12 cellular contexts compared by ENCODE assay signal in the genomic region with DNA sequence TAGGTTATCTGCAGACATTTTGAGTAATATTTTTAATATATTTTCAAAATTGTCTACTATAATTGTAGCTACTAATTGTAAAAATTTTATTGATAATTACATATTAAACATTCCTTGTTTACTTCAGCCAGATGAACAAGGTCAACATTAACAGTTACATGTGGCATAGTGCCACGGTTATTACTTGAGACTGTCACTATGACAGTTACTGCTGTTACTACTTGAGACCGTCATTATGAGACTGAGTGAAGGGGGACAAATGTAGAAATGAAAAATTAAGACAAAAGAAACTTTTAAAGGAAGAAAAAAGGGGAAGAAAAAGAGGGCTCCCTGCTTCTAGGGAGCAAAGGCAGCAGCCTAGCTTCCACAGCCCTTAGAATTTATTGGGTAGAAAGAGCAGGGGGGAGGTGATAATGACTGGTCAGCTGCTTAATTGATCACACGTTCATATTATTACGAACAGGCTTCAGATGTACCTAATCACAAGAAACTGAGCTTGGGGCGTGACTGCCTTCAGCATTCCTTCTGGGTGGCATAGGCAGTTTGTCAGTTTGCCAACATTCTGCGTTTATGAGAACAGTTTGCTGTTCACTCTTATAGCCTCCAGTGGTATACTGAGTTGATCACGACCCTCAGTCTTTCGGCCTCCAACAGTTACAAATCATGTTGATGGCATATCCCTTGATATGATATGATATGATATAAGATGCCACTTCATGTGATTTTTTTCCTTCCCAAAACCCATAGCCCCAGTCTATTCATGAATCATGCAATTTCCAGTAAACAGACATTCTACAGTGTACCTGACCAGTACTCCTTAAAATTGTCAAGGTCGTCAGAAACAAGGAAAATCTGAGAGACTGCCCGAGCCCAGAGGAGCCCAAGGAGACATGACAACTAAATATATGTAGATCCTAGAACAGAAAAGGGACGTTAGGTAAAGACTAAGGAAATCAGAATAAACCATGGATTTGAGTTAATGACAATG. TPM values are rescaled to one million over a fixed set of nuclear protein-coding genes. Genes with fewer than 3 reads are reported as not detected.
DNase-seq lines count a peak whose midpoint lies in the region; ATAC-seq and TF ChIP-seq lines count a peak whose summit lies in the region.
"Had no signal": no experiment of that assay in that cellular context is flagged by ENCODE, and none has a peak within 500 bp of the region (broad histone marks: within the 10 kb centered on the region; RNA-seq: fewer than 3 reads in every experiment).

No MANE protein-coding gene starts in this region.

- peaks cover 2% of the 10 kb centered on the region for H3K36me3 Mint-ChIP-seq in T-helper 17 cell (ENCODE audit: low read depth)

- in situ Hi-C loops in IMR-90 (cut with MboI; ENCODE audit: low sequenced_read_pairs) (no loop called here), brain microvascular endothelial cell (cut with HindIII; ENCODE audit: low pct_ligation_motif_present, low sequenced_read_pairs) (no loop called here), GM13976 (cut with MboI; ENCODE audit: low sequenced_read_pairs, unreplicated experiment) (no loop called here)

- H3K27me3 ChIP-seq in IMR-90 (ENCODE audit: control insufficient read depth, insufficient read depth, low read length) (no peaks in the 10 kb centered on the region), brain microvascular endothelial cell (replicated peaks) (no peaks in the 10 kb centered on the region)
- H3K27me3 ChIP-seq: colonic mucosa had no signal

- H3K27ac ChIP-seq in 22Rv1 (peak overlapping the region; percentile 34), IMR-90 (ENCODE audit: insufficient read depth, low read length) (no peak overlapping the region), brain microvascular endothelial cell (peak overlapping the region; percentile 31)
- H3K27ac ChIP-seq: C4-2B, colonic mucosa had no signal

- H3K36me3 ChIP-seq in IMR-90 (ENCODE audit: control insufficient read depth, insufficient read depth, low read length) (peaks cover 3% of the 10 kb centered on the region), brain microvascular endothelial cell (replicated peaks) (no peaks in the 10 kb centered on the region)
- H3K36me3 ChIP-seq: colonic mucosa had no signal

- H4K5ac ChIP-seq in IMR-90 (ENCODE audit: low read depth, low read length), result no peak overlapping the region

- H3K14ac ChIP-seq in IMR-90 (replicated peaks; ENCODE audit: low read depth, low read length), result no peak overlapping the region

- TF ChIP-seq POLR2A in IMR-90 (IDR thresholded peaks at IDR 0.05; ENCODE audit: low read depth, low read length), result no peak

- H3K9ac ChIP-seq in IMR-90 (ENCODE audit: low read depth, low read length), result no peak overlapping the region

- WGBS in IMR-90 (ENCODE audit: extremely low coverage in 2 of 2, insufficient read length in 1 of 2), 2 experiments, result 50% methylated on average over 1 of the region's 11 CpGs; no CpG with 5 or more reads in 1 of the 2 experiments

- no peak overlapping the region for H3K27ac Mint-ChIP-seq in T-helper 17 cell

- H2BK5ac ChIP-seq in IMR-90 (ENCODE audit: low read depth, low read length, poor library complexity, severe bottlenecking), result no peak overlapping the region

- peaks cover 95% of the 10 kb centered on the region for H4K20me1 ChIP-seq in IMR-90 (ENCODE audit: insufficient read depth, low read length)

- peaks cover 11% of the 10 kb centered on the region for H3K9me1 ChIP-seq in IMR-90 (ENCODE audit: insufficient read depth, low read length)

- DNase-seq in IMR-90 (peak; percentile 54), brain microvascular endothelial cell (peak; percentile 47), left colon (peak in 1 of 2 donors; percentile 22), GM13976 (ENCODE audit: low spot score) (no peak), middle frontal gyrus (ENCODE audit: extremely low spot score, low spot score) (no peak), T-helper 17 cell (no peak)
- DNase-seq: colonic mucosa; NK-92 treated with Interleukin-12 subunit alpha and Interleukin-12 subunit beta, amount 100 ng/mL, for 24 hours; stimulated activated CD4-positive, alpha-beta T cell treated with anti-CD3 and anti-CD28 coated beads, Interleukin-4, amount 100 ng/mL, for 24 hours had no signal

- no peak overlapping the region for H2AK9ac ChIP-seq in IMR-90 (replicated peaks; ENCODE audit: low read depth, low read length, poor library complexity)

- H3K4me2 ChIP-seq in IMR-90 (ENCODE audit: low read depth, low read length), result peak overlapping the region; percentile 38

- dilution Hi-C loops in IMR-90 (cut with HindIII; ENCODE audit: low sequenced_read_pairs, unreplicated experiment), result no loop called here

- H4K91ac ChIP-seq in IMR-90 (ENCODE audit: insufficient read depth, low read depth, low read length), result no peak overlapping the region

- no peak overlapping the region for H3K4me3 ChIP-seq in IMR-90 (ENCODE audit: insufficient read depth, low read depth, low read length)
- no peak overlapping the region for H3K4me3 ChIP-seq in brain microvascular endothelial cell (ENCODE audit: low read depth, low read length)
- H3K4me3 ChIP-seq: colonic mucosa had no signal

- H3K18ac ChIP-seq in IMR-90 (ENCODE audit: low read depth, low read length), result no peak overlapping the region

- peaks cover 45% of the 10 kb centered on the region for H3K4me1 Mint-ChIP-seq in T-helper 17 cell

- peaks cover 10% of the 10 kb centered on the region for H3K4me1 ChIP-seq in IMR-90 (ENCODE audit: control insufficient read depth, insufficient read depth, low read length)
- H3K4me1 ChIP-seq: colonic mucosa had no signal

- H2AFZ ChIP-seq in IMR-90 (replicated peaks; ENCODE audit: low read length, poor library complexity), result no peak overlapping the region

- no peak for TF ChIP-seq RAD21 in IMR-90 (IDR thresholded peaks at IDR 0.05; ENCODE audit: low read length)

- TF ChIP-seq CTCF in 22Rv1 (IDR thresholded peaks at IDR 0.05) (no peak), IMR-90 (conservative IDR thresholded peaks at IDR 0.05; ENCODE audit: low read depth, low read length) (no peak), brain microvascular endothelial cell (IDR thresholded peaks at IDR 0.05; ENCODE audit: low read depth, low read length, missing control alignments) (no peak), GM13976 (IDR thresholded peaks at IDR 0.05; ENCODE audit: borderline replicate concordance, control extremely low read depth, extremely low read depth, insufficient read depth, missing control alignments) (no peak)

- no peak overlapping the region for H2BK120ac ChIP-seq in IMR-90 (ENCODE audit: low read depth, low read length)

- H3K79me1 ChIP-seq in IMR-90 (ENCODE audit: low read depth in 1 of 2, low read length in 2 of 2), result peaks cover 6 to 61% of the 10 kb centered on the region in 2 experiments; a peak in 3 of 4 replicates

- POLR2A ChIA-PET in IMR-90 (lab: Charles Lee; ENCODE audit: unreplicated experiment), result no interaction called here

- H3K56ac ChIP-seq in IMR-90 (ENCODE audit: extremely low read depth, insufficient read depth, low read length), result no peak overlapping the region

- H2AK5ac ChIP-seq in IMR-90 (ENCODE audit: low read depth, low read length), result no peak overlapping the region

- ATAC-seq in IMR-90 (ENCODE audit: low read depth) (no peak), left colon (peak; percentile 55), HG03521 (IDR thresholded peaks at IDR 0.05; ENCODE audit: unreplicated experiment) (no peak), T-helper 17 cell (no peak)

- H4K8ac ChIP-seq in IMR-90 (ENCODE audit: low read depth in 2 of 2, low read length in 2 of 2), result no peak overlapping the region

- no peak overlapping the region for H2BK15ac ChIP-seq in IMR-90 (ENCODE audit: low read depth, low read length)

- H3K4ac ChIP-seq in IMR-90 (ENCODE audit: low read depth, low read length), result no peak overlapping the region

- intact Hi-C loops in IMR-90 (cut with micrococcal nuclease), result no loop called here
- intact Hi-C loops in left colon (cut with DNase I, micrococcal nuclease), result no loop called here

- no peak overlapping the region for H3K23ac ChIP-seq in IMR-90 (ENCODE audit: low read depth, low read length)

- no peak overlapping the region for H2BK20ac ChIP-seq in IMR-90 (ENCODE audit: low read depth, low read length)

- H3K27me3 Mint-ChIP-seq in T-helper 17 cell, result no peaks in the 10 kb centered on the region

- CTCF ChIA-PET in IMR-90 (lab: Yijun Ruan, JAX), result interaction anchor here (1.0 kb wide), 1 partner anchor 25 kb away, joined by 3 read pairs; no protein-coding TSS in a partner anchor

- H3K9me3 ChIP-seq in IMR-90 (ENCODE audit: control insufficient read depth, insufficient read depth, low read length) (no peaks in the 10 kb centered on the region), T-helper 17 cell (ENCODE audit: control insufficient read depth, low read length, poor library complexity, severe bottlenecking) (no peaks in the 10 kb centered on the region)
- H3K9me3 ChIP-seq: colonic mucosa had no signal

- BruUV-seq in IMR-90 (replicated peaks; lab: Mats Ljungman, UMichigan), result no TSS peak

- no peak overlapping the region for H3K4me3 Mint-ChIP-seq in T-helper 17 cell

TF ChIP-seq in IMR-90, 13 proteins besides CTCF, POLR2A, EP300 and RAD21:
- TF ChIP-seq BHLHE40 (IDR thresholded peaks at IDR 0.05; ENCODE audit: low read depth, low read length) (0 out of 2 replicates have a peak, but pooled peaks have one; percentile 8), RFX5 (IDR thresholded peaks at IDR 0.05; ENCODE audit: low read depth, low read length) (no peak)

RNA-seq across cellular contexts. Expression of gene MARCHF6, which starts 13.1 kb away (rescaled TPM):
- total RNA-seq in IMR-90 (2012; rRNA removed) (55.2 and 71.4 TPM in 2 replicates), left colon (100 to 1,000 TPM; 153 to 168 TPM), T-helper 17 cell (100 to 1,000 TPM; 156 to 198 TPM)
- polyA plus RNA-seq in IMR-90 (2012; rRNA removed), result 45.9 and 62.6 TPM in 2 replicates
- polyA plus RNA-seq in IMR-90 (2012; cell fraction: cytosol; rRNA removed), result 13.2 and 14.4 TPM in 2 replicates
- 65.9 and 496 TPM in 2 replicates for polyA plus RNA-seq in IMR-90 (2012; cell fraction: nucleus; rRNA removed; ENCODE audit: low replicate concordance)

RNA-seq across cellular contexts. Expression of gene CMBL, which starts 58.9 kb away (rescaled TPM):
- total RNA-seq in IMR-90 (2012; rRNA removed) (5.0 and 5.8 TPM in 2 replicates), left colon (100 to 1,000 TPM; 172 to 182 TPM), T-helper 17 cell (under 1 TPM; 0.22 to 0.39 TPM)
- polyA plus RNA-seq in IMR-90 (2012; rRNA removed), result 25.9 and 26.3 TPM in 2 replicates
- 7.6 and 31.9 TPM in 2 replicates for polyA plus RNA-seq in IMR-90 (2012; cell fraction: cytosol; rRNA removed)
- 6.3 and 8.1 TPM in 2 replicates for polyA plus RNA-seq in IMR-90 (2012; cell fraction: nucleus; rRNA removed; ENCODE audit: low replicate concordance)

Comparison
In these comparisons a context has a peak if more than half of its experiments do, and no peak if none do; other contexts are left out.
1. DNase-seq: peak in IMR-90 (single experiment) and brain microvascular endothelial cell (single experiment); none in GM13976 (single experiment), middle frontal gyrus (single experiment) and T-helper 17 cell (0 of 3).
2. RNA of gene CMBL, which starts 58.9 kb away (total RNA-seq): 172 to 182 TPM in left colon; 5.0 to 5.8 TPM in IMR-90 and 0.22 to 0.39 TPM in T-helper 17 cell; every median in the first group is over 10 times any median in the second.